1 cellular context compared by ENCODE assay signal in genomic region chr20:19660808-19661378, GRCh38.
TF ChIP-seq lines count a peak whose summit lies in the region.

No MANE protein-coding gene starts in this region.

TF ChIP-seq in HepG2, 621 proteins besides CTCF, POLR2A, EP300 and RAD21 (continued from another document and continues in another):
- no peak for TF ChIP-seq ZHX2 (IDR thresholded peaks at IDR 0.05; ENCODE audit: low read depth)
- TF ChIP-seq ZHX2 (CRISPR knock-in tag; IDR thresholded peaks at IDR 0.05; ENCODE audit: borderline replicate concordance): no peak
- TF ChIP-seq TEAD3 (CRISPR knock-in tag; optimal IDR thresholded peaks at IDR 0.05; ENCODE audit: borderline replicate concordance): peak; percentile 15
- TF ChIP-seq ZNF337 (CRISPR knock-in tag; IDR thresholded peaks at IDR 0.05; ENCODE audit: borderline replicate concordance, low read depth): no peak
- TF ChIP-seq GATAD2A (CRISPR knock-in tag; IDR thresholded peaks at IDR 0.05): 0 out of 2 replicates have a peak, but pooled peaks have one; percentile 47
- no peak for TF ChIP-seq CHD4 (IDR thresholded peaks at IDR 0.05; ENCODE audit: borderline replicate concordance, low read length)
- no peak for TF ChIP-seq U2AF2 (IDR thresholded peaks at IDR 0.05; ENCODE audit: low read depth, low read length)
- no peak for TF ChIP-seq MAFF (IDR thresholded peaks at IDR 0.05; ENCODE audit: low read depth, low read length)
- no peak for TF ChIP-seq KLF9 (CRISPR knock-in tag; IDR thresholded peaks at IDR 0.05; ENCODE audit: low read depth)
- no peak for TF ChIP-seq MEIS1 (CRISPR knock-in tag; IDR thresholded peaks at IDR 0.05; ENCODE audit: borderline replicate concordance)
- TF ChIP-seq, protein P1, sequence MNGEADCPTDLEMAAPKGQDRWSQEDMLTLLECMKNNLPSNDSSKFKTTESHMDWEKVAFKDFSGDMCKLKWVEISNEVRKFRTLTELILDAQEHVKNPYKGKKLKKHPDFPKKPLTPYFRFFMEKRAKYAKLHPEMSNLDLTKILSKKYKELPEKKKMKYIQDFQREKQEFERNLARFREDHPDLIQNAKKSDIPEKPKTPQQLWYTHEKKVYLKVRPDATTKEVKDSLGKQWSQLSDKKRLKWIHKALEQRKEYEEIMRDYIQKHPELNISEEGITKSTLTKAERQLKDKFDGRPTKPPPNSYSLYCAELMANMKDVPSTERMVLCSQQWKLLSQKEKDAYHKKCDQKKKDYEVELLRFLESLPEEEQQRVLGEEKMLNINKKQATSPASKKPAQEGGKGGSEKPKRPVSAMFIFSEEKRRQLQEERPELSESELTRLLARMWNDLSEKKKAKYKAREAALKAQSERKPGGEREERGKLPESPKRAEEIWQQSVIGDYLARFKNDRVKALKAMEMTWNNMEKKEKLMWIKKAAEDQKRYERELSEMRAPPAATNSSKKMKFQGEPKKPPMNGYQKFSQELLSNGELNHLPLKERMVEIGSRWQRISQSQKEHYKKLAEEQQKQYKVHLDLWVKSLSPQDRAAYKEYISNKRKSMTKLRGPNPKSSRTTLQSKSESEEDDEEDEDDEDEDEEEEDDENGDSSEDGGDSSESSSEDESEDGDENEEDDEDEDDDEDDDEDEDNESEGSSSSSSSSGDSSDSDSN (CRISPR knock-in tag; IDR thresholded peaks at IDR 0.05): no peak
- TF ChIP-seq TCF7 (IDR thresholded peaks at IDR 0.05; ENCODE audit: low read depth): peak; percentile 86
- TF ChIP-seq ARNTL (CRISPR knock-in tag; IDR thresholded peaks at IDR 0.05): no peak
- TF ChIP-seq ZFY (CRISPR knock-in tag; IDR thresholded peaks at IDR 0.05): no peak
- no peak for TF ChIP-seq ZNF660 (CRISPR knock-in tag; IDR thresholded peaks at IDR 0.05; ENCODE audit: borderline replicate concordance, low read depth)
- no peak for TF ChIP-seq ZFP90 (CRISPR knock-in tag; IDR thresholded peaks at IDR 0.05; ENCODE audit: borderline replicate concordance)
- TF ChIP-seq, protein P2, sequence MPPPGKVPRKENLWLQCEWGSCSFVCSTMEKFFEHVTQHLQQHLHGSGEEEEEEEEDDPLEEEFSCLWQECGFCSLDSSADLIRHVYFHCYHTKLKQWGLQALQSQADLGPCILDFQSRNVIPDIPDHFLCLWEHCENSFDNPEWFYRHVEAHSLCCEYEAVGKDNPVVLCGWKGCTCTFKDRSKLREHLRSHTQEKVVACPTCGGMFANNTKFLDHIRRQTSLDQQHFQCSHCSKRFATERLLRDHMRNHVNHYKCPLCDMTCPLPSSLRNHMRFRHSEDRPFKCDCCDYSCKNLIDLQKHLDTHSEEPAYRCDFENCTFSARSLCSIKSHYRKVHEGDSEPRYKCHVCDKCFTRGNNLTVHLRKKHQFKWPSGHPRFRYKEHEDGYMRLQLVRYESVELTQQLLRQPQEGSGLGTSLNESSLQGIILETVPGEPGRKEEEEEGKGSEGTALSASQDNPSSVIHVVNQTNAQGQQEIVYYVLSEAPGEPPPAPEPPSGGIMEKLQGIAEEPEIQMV (CRISPR knock-in tag; IDR thresholded peaks at IDR 0.05; ENCODE audit: low read depth): no peak
- no peak for TF ChIP-seq ZNF772 (CRISPR knock-in tag; IDR thresholded peaks at IDR 0.05)
- TF ChIP-seq, protein P3, sequence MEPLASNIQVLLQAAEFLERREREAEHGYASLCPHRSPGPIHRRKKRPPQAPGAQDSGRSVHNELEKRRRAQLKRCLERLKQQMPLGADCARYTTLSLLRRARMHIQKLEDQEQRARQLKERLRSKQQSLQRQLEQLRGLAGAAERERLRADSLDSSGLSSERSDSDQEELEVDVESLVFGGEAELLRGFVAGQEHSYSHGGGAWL (CRISPR knock-in tag; IDR thresholded peaks at IDR 0.05): no peak
- TF ChIP-seq AHDC1 (CRISPR knock-in tag; IDR thresholded peaks at IDR 0.05; ENCODE audit: borderline replicate concordance): peak; percentile 82; the same call in 1 of the 2 replicates
- TF ChIP-seq ZNF230 (CRISPR knock-in tag; IDR thresholded peaks at IDR 0.05): no peak
- TF ChIP-seq SNRNP70 (IDR thresholded peaks at IDR 0.05; ENCODE audit: low read depth, low read length): no peak
- TF ChIP-seq ZNF775 (CRISPR knock-in tag; IDR thresholded peaks at IDR 0.05; ENCODE audit: borderline replicate concordance): no peak
- no peak for TF ChIP-seq AHR (CRISPR knock-in tag; IDR thresholded peaks at IDR 0.05)
- peak; percentile 95 for TF ChIP-seq ELF3 (CRISPR knock-in tag; IDR thresholded peaks at IDR 0.05)
- no peak for TF ChIP-seq NR2F1 (CRISPR knock-in tag; IDR thresholded peaks at IDR 0.05)
- TF ChIP-seq, protein P4, sequence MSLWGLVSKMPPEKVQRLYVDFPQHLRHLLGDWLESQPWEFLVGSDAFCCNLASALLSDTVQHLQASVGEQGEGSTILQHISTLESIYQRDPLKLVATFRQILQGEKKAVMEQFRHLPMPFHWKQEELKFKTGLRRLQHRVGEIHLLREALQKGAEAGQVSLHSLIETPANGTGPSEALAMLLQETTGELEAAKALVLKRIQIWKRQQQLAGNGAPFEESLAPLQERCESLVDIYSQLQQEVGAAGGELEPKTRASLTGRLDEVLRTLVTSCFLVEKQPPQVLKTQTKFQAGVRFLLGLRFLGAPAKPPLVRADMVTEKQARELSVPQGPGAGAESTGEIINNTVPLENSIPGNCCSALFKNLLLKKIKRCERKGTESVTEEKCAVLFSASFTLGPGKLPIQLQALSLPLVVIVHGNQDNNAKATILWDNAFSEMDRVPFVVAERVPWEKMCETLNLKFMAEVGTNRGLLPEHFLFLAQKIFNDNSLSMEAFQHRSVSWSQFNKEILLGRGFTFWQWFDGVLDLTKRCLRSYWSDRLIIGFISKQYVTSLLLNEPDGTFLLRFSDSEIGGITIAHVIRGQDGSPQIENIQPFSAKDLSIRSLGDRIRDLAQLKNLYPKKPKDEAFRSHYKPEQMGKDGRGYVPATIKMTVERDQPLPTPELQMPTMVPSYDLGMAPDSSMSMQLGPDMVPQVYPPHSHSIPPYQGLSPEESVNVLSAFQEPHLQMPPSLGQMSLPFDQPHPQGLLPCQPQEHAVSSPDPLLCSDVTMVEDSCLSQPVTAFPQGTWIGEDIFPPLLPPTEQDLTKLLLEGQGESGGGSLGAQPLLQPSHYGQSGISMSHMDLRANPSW (CRISPR knock-in tag; IDR thresholded peaks at IDR 0.05; ENCODE audit: borderline replicate concordance): no peak
- no peak for TF ChIP-seq ZBTB38 (CRISPR knock-in tag; IDR thresholded peaks at IDR 0.05)
- no peak for TF ChIP-seq ZNF839 (CRISPR knock-in tag; IDR thresholded peaks at IDR 0.05; ENCODE audit: borderline replicate concordance)
- TF ChIP-seq IKZF1 (IDR thresholded peaks at IDR 0.05): no peak
- TF ChIP-seq SNAI1 (CRISPR knock-in tag; IDR thresholded peaks at IDR 0.05; ENCODE audit: borderline replicate concordance): no peak
- no peak for TF ChIP-seq MYC (CRISPR knock-in tag; IDR thresholded peaks at IDR 0.05; ENCODE audit: borderline replicate concordance)
- no peak for TF ChIP-seq FOXO4 (CRISPR knock-in tag; conservative IDR thresholded peaks at IDR 0.05)
- TF ChIP-seq ZNF891 (CRISPR knock-in tag; IDR thresholded peaks at IDR 0.05): no peak
- TF ChIP-seq CEBPB (IDR thresholded peaks at IDR 0.05; ENCODE audit: borderline replicate concordance, low read depth, low read length): no peak
- no peak for TF ChIP-seq KDM5B (CRISPR knock-in tag; IDR thresholded peaks at IDR 0.05; ENCODE audit: borderline replicate concordance)
- TF ChIP-seq NFIB (CRISPR knock-in tag; IDR thresholded peaks at IDR 0.05; ENCODE audit: borderline replicate concordance): no peak
- no peak for TF ChIP-seq ZBTB3 (CRISPR knock-in tag; IDR thresholded peaks at IDR 0.05; ENCODE audit: borderline replicate concordance, low read depth)
- 0 out of 2 replicates have a peak, but pooled peaks have one; percentile 9 for TF ChIP-seq ZFX (CRISPR knock-in tag; IDR thresholded peaks at IDR 0.05; ENCODE audit: low read depth)
- TF ChIP-seq POLR2AphosphoS2 (IDR thresholded peaks at IDR 0.05; ENCODE audit: low read depth, low read length): no peak
- TF ChIP-seq SRSF1 (optimal IDR thresholded peaks at IDR 0.05; ENCODE audit: low read depth, low read length): no peak
- TF ChIP-seq ZMYM3 (CRISPR knock-in tag; IDR thresholded peaks at IDR 0.05): peak; percentile 57; the same call in 1 of the 2 replicates
- no peak for TF ChIP-seq SP4 (CRISPR knock-in tag; IDR thresholded peaks at IDR 0.05)
- TF ChIP-seq, protein P5, sequence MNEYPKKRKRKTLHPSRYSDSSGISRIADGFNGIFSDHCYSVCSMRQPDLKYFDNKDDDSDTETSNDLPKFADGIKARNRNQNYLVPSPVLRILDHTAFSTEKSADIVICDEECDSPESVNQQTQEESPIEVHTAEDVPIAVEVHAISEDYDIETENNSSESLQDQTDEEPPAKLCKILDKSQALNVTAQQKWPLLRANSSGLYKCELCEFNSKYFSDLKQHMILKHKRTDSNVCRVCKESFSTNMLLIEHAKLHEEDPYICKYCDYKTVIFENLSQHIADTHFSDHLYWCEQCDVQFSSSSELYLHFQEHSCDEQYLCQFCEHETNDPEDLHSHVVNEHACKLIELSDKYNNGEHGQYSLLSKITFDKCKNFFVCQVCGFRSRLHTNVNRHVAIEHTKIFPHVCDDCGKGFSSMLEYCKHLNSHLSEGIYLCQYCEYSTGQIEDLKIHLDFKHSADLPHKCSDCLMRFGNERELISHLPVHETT (CRISPR knock-in tag; conservative IDR thresholded peaks at IDR 0.05): no peak
